8 cellular contexts compared by ENCODE assay signal in genomic region chr11:66593650-66594049, GRCh38. TPM values are rescaled to one million over a fixed set of nuclear protein-coding genes. Genes with fewer than 3 reads are reported as not detected.
DNase-seq lines count a peak whose midpoint lies in the region; TF ChIP-seq lines count a peak whose summit lies in the region.

No MANE protein-coding gene starts in this region.

- TF ChIP-seq CTCF in suprapubic skin (IDR thresholded peaks at IDR 0.05), result no peak

- WGBS in suprapubic skin, result 61% methylated on average over 7 of the region's 7 CpGs

- H3K9me3 ChIP-seq in suprapubic skin, result no peaks in the 10 kb centered on the region

- H3K4me3 ChIP-seq in suprapubic skin, result peak overlapping the region; percentile 65

- H3K27ac Mint-ChIP-seq in T-helper 1 cell treated with Interleukin-12 subunit alpha and Interleukin-12 subunit beta and Interleukin-4 antibody, amounts not matched to agents 30 μg/mL and 1 μg/mL, for 36 hours, result no peak overlapping the region
- H3K27ac Mint-ChIP-seq in activated naive CD8-positive, alpha-beta T cell, result peak overlapping the region; percentile 99

- H3K27ac ChIP-seq in layer of hippocampus (ENCODE audit: low read depth, low read length) (peak overlapping the region; percentile 67), suprapubic skin (no peak overlapping the region)

- H3K27me3 ChIP-seq in layer of hippocampus (ENCODE audit: control insufficient read depth, insufficient read depth, low read length) (no peaks in the 10 kb centered on the region), suprapubic skin (no peaks in the 10 kb centered on the region)

- TF ChIP-seq POLR2A in suprapubic skin (IDR thresholded peaks at IDR 0.05), result no peak

- no peaks in the 10 kb centered on the region for H3K27me3 Mint-ChIP-seq in T-helper 1 cell treated with Interleukin-12 subunit alpha and Interleukin-12 subunit beta and Interleukin-4 antibody, amounts not matched to agents 30 μg/mL and 1 μg/mL, for 36 hours (ENCODE audit: low read depth)
- no peaks in the 10 kb centered on the region for H3K27me3 Mint-ChIP-seq in activated naive CD8-positive, alpha-beta T cell

- H3K4me3 Mint-ChIP-seq in T-helper 1 cell treated with Interleukin-12 subunit alpha and Interleukin-12 subunit beta and Interleukin-4 antibody, amounts not matched to agents 30 μg/mL and 1 μg/mL, for 36 hours, result peak overlapping the region; percentile 100
- peak overlapping the region; percentile 100 for H3K4me3 Mint-ChIP-seq in activated naive CD8-positive, alpha-beta T cell

- no peaks in the 10 kb centered on the region for H3K9me3 Mint-ChIP-seq in T-helper 1 cell treated with Interleukin-12 subunit alpha and Interleukin-12 subunit beta and Interleukin-4 antibody, amounts not matched to agents 30 μg/mL and 1 μg/mL, for 36 hours
- no peaks in the 10 kb centered on the region for H3K9me3 Mint-ChIP-seq in activated naive CD8-positive, alpha-beta T cell (ENCODE audit: low read depth)

- H3K4me1 ChIP-seq in suprapubic skin, result peaks cover 30% of the 10 kb centered on the region

- no peak for TF ChIP-seq EP300 in suprapubic skin (IDR thresholded peaks at IDR 0.05)

- H3K36me3 ChIP-seq in suprapubic skin, result no peaks in the 10 kb centered on the region

- peaks cover 2% of the 10 kb centered on the region for H3K36me3 Mint-ChIP-seq in T-helper 1 cell treated with Interleukin-12 subunit alpha and Interleukin-12 subunit beta and Interleukin-4 antibody, amounts not matched to agents 30 μg/mL and 1 μg/mL, for 36 hours (ENCODE audit: low read depth)
- no peaks in the 10 kb centered on the region for H3K36me3 Mint-ChIP-seq in activated naive CD8-positive, alpha-beta T cell

- peaks cover 18% of the 10 kb centered on the region for H3K4me1 Mint-ChIP-seq in T-helper 1 cell treated with Interleukin-12 subunit alpha and Interleukin-12 subunit beta and Interleukin-4 antibody, amounts not matched to agents 30 μg/mL and 1 μg/mL, for 36 hours (ENCODE audit: low read depth)
- peaks cover 38% of the 10 kb centered on the region for H3K4me1 Mint-ChIP-seq in activated naive CD8-positive, alpha-beta T cell (ENCODE audit: low read depth)

- DNase-seq in T-helper 1 cell (no peak), suprapubic skin (ENCODE audit: low spot score in 2 of 2) (no peak), NCI-H69 (lab: John Stamatoyannopoulos, UW) (no peak), NCI-H345 treated with DMSO at 0.1 percent for 48 hours (lab: John Stamatoyannopoulos, UW; ENCODE audit: unreplicated experiment) (no peak)
- no peak for DNase-seq in activated CD4-positive, CD25-positive, alpha-beta regulatory T cell treated with anti-CD3 and anti-CD28 coated beads, Interleukin-2, amount 50 U/mL, for 72 hours

RNA-seq across cellular contexts. Expression of gene CCS, which starts 0.7 kb away (rescaled TPM):
- total RNA-seq in suprapubic skin, result 10 to 100 TPM; 14.1 to 36.3 (median 20.2) TPM

RNA-seq across cellular contexts. Expression of gene CCDC87, which starts 0.8 kb away (rescaled TPM):
- total RNA-seq in suprapubic skin, result under 1 TPM in 2 of 4 donors, not detected in 2; 0.30 to 0.55 TPM

RNA-seq across cellular contexts. Expression of gene RBM14, which starts 22.8 kb away (rescaled TPM):
- total RNA-seq in suprapubic skin, result 10 to 100 TPM; 53.2 to 96.1 (median 84.5) TPM

RNA-seq across cellular contexts. Expression of gene CTSF, which starts 25.2 kb away (rescaled TPM):
- total RNA-seq in suprapubic skin, result 100 to 1,000 TPM in 1 of 4 donors, 10 to 100 TPM in 3; 61.6 to 114 (median 83.2) TPM

RNA-seq across cellular contexts. Expression of gene RBM4, which starts 44.9 kb away (rescaled TPM):
- 10 to 100 TPM; 82.5 to 100.0 (median 91.4) TPM for total RNA-seq in suprapubic skin
